Comparison of ENCODE assay signal across 7 cellular contexts in the genomic region with DNA sequence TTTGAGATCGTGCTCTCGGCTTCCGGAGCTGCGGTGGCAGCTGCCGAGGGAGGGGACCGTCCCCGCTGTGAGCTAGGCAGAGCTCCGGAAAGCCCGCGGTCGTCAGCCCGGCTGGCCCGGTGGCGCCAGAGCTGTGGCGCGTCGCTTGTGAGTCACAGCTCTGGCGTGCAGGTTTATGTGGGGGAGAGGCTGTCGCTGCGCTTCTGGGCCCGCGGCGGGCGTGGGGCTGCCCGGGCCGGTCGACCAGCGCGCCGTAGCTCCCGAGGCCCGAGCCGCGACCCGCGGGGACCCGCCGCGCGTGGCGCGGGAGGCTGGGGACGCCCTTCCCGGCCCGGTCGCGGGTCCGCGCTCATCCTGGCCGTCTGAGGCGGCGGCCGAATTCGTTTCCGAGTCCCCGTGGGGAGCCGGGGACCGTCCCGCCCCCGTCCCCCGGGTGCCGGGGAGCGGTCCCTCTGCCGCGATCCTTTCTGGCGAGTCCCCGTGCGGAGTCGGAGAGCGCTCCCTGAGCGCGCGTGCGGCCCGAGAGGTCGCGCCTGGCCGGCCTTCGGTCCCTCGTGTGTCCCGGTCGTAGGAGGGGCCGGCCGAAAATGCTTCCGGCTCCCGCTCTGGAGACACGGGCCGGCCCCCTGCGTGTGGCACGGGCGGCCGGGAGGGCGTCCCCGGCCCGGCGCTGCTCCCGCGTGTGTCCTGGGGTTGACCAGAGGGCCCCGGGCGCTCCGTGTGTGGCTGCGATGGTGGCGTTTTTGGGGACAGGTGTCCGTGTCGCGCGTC.
DNase-seq lines count a peak whose midpoint lies in the region; ATAC-seq and TF ChIP-seq lines count a peak whose summit lies in the region.
"Not testable (repeated sequence)": the region's sequence is repeated elsewhere in the genome, so short reads cannot be mapped to it uniquely, and the experiment has no call there.

No MANE protein-coding gene starts in this region.

- not testable (repeated sequence) for H3K27me3 Mint-ChIP-seq in activated CD8-positive, alpha-beta memory T cell treated with anti-CD3 and anti-CD28 coated beads, Interleukin-2, amount 10 ng/mL, durations not matched to agents 7 days and 5 days; naive thymus-derived CD4-positive, alpha-beta T cell

- not testable (repeated sequence) for H3K4me3 ChIP-seq in Panc1 (ENCODE audit: low read depth in 2 of 2, low read length in 2 of 2); naive thymus-derived CD4-positive, alpha-beta T cell (ENCODE audit: low read length)

- intact Hi-C loops in Panc1 (cut with micrococcal nuclease; ENCODE audit: unreplicated experiment); left colon (cut with DNase I, micrococcal nuclease); naive thymus-derived CD4-positive, alpha-beta T cell (cut with micrococcal nuclease): not testable (repeated sequence)

- POLR2A ChIA-PET in Panc1 (lab: Charles Lee); naive thymus-derived CD4-positive, alpha-beta T cell (lab: Charles Lee): not testable (repeated sequence)

- ATAC-seq in GM21447 (IDR thresholded peaks at IDR 0.05; ENCODE audit: unreplicated experiment): peak; percentile 92
- peak; percentile 100 for ATAC-seq in Panc1
- peak; percentile 100 for ATAC-seq in activated CD8-positive, alpha-beta memory T cell treated with anti-CD3 and anti-CD28 coated beads, Interleukin-2, amount 10 ng/mL, durations not matched to agents 7 days and 5 days
- ATAC-seq in esophagus mucosa: peak; percentile 100
- ATAC-seq in left colon: peak; percentile 100
- peak; percentile 48 for ATAC-seq in naive thymus-derived CD4-positive, alpha-beta T cell
- ATAC-seq in stimulated activated naive CD8-positive, alpha-beta T cell treated with anti-CD3 and anti-CD28 coated beads, Interleukin-15, Interleukin-2, amounts not matched to agents 100 U/mL and 50 U/mL, for 24 hours: peak; percentile 100

- not testable (repeated sequence) for BruUV-seq in Panc1 (replicated peaks; lab: Mats Ljungman, UMichigan)

- H3K27ac Mint-ChIP-seq in activated CD8-positive, alpha-beta memory T cell treated with anti-CD3 and anti-CD28 coated beads, Interleukin-2, amount 10 ng/mL, durations not matched to agents 7 days and 5 days; naive thymus-derived CD4-positive, alpha-beta T cell: not testable (repeated sequence)

- H3K9me3 ChIP-seq in Panc1 (ENCODE audit: control insufficient read depth, insufficient read depth, low read depth, low read length); naive thymus-derived CD4-positive, alpha-beta T cell (ENCODE audit: control insufficient read depth in 2 of 3, low read length in 3 of 3): not testable (repeated sequence)

- not testable (repeated sequence) for TF ChIP-seq CTCF in Panc1 (IDR thresholded peaks at IDR 0.05)

- H3K27ac ChIP-seq in Panc1 (ENCODE audit: low read length); naive thymus-derived CD4-positive, alpha-beta T cell (ENCODE audit: low read depth, low read length): not testable (repeated sequence)

- H3K36me3 Mint-ChIP-seq in activated CD8-positive, alpha-beta memory T cell treated with anti-CD3 and anti-CD28 coated beads, Interleukin-2, amount 10 ng/mL, durations not matched to agents 7 days and 5 days; naive thymus-derived CD4-positive, alpha-beta T cell: not testable (repeated sequence)

- not testable (repeated sequence) for H3K4me1 Mint-ChIP-seq in activated CD8-positive, alpha-beta memory T cell treated with anti-CD3 and anti-CD28 coated beads, Interleukin-2, amount 10 ng/mL, durations not matched to agents 7 days and 5 days; naive thymus-derived CD4-positive, alpha-beta T cell

- H3K27me3 ChIP-seq in Panc1 (ENCODE audit: control insufficient read depth, insufficient read depth, low read length); naive thymus-derived CD4-positive, alpha-beta T cell (ENCODE audit: control insufficient read depth in 2 of 2, insufficient read depth in 2 of 2, low read length in 2 of 2): not testable (repeated sequence)

- H3K4me3 Mint-ChIP-seq in activated CD8-positive, alpha-beta memory T cell treated with anti-CD3 and anti-CD28 coated beads, Interleukin-2, amount 10 ng/mL, durations not matched to agents 7 days and 5 days; naive thymus-derived CD4-positive, alpha-beta T cell: not testable (repeated sequence)

- CTCF ChIA-PET in Panc1 (lab: Charles Lee); activated CD8-positive, alpha-beta memory T cell treated with anti-CD3 and anti-CD28 coated beads, Interleukin-2, amount 10 ng/mL, durations not matched to agents 7 days and 5 days (lab: Charles Lee); naive thymus-derived CD4-positive, alpha-beta T cell (lab: Charles Lee): not testable (repeated sequence)

- H3K9me3 Mint-ChIP-seq in activated CD8-positive, alpha-beta memory T cell treated with anti-CD3 and anti-CD28 coated beads, Interleukin-2, amount 10 ng/mL, durations not matched to agents 7 days and 5 days (ENCODE audit: low read depth); naive thymus-derived CD4-positive, alpha-beta T cell: not testable (repeated sequence)

- H3K36me3 ChIP-seq in Panc1 (ENCODE audit: control insufficient read depth, insufficient read depth, low read length); naive thymus-derived CD4-positive, alpha-beta T cell (ENCODE audit: control insufficient read depth in 2 of 3, insufficient read depth in 3 of 3, low read length in 3 of 3): not testable (repeated sequence)

- not testable (repeated sequence) for DNase-seq in Panc1 (ENCODE audit: low read depth, low spot score); activated CD8-positive, alpha-beta memory T cell treated with anti-CD3 and anti-CD28 coated beads, Interleukin-2, amount 10 ng/mL, durations not matched to agents 7 days and 5 days; left colon; naive thymus-derived CD4-positive, alpha-beta T cell; stimulated activated naive CD8-positive, alpha-beta T cell treated with anti-CD3 and anti-CD28 coated beads, Interleukin-15, Interleukin-2, amounts not matched to agents 100 U/mL and 50 U/mL, for 24 hours

- in situ Hi-C loops in Panc1 (cut with HindIII; ENCODE audit: low pct_unique_long_range_greater_than_20kb, low sequenced_read_pairs): not testable (repeated sequence)

- not testable (repeated sequence) for H3K4me1 ChIP-seq in Panc1 (ENCODE audit: control insufficient read depth, insufficient read depth, low read length); naive thymus-derived CD4-positive, alpha-beta T cell (ENCODE audit: control insufficient read depth in 2 of 2, insufficient read depth in 2 of 2, low read length in 2 of 2)

Comparison
In these comparisons a context has a peak if more than half of its experiments do, and no peak if none do; other contexts are left out.
1. ATAC-seq: peak in every context shown above with its lines; median percentile 100 in Panc1; 100 in activated CD8-positive, alpha-beta memory T cell treated with anti-CD3 and anti-CD28 coated beads, Interleukin-2, amount 10 ng/mL, durations not matched to agents 7 days and 5 days; 100 in esophagus mucosa; 100 in left colon; 100 in stimulated activated naive CD8-positive, alpha-beta T cell treated with anti-CD3 and anti-CD28 coated beads, Interleukin-15, Interleukin-2, amounts not matched to agents 100 U/mL and 50 U/mL, for 24 hours; 92 in GM21447; 48 in naive thymus-derived CD4-positive, alpha-beta T cell.